ENCODE assay signal across 13 cellular contexts in genomic region chr9:99172129-99173091, GRCh38. TPM values are rescaled to one million over a fixed set of nuclear protein-coding genes. Genes with fewer than 3 reads are reported as not detected.
DNase-seq lines count a peak whose midpoint lies in the region; ATAC-seq and TF ChIP-seq lines count a peak whose summit lies in the region.
"Had no signal": no experiment of that assay in that cellular context is flagged by ENCODE, and none has a peak within 500 bp of the region (broad histone marks: within the 10 kb centered on the region; RNA-seq: fewer than 3 reads in every experiment).

No MANE protein-coding gene starts in this region.

- no peak for TF ChIP-seq CTCF in esophagus muscularis mucosa (IDR thresholded peaks at IDR 0.05)

- 87% methylated on average over 9 of the region's 9 CpGs for WGBS in esophagus muscularis mucosa

- H3K4me1 ChIP-seq in esophagus muscularis mucosa, result no peaks in the 10 kb centered on the region
- H3K4me1 ChIP-seq: heart left ventricle, parathyroid adenoma had no signal

- intact Hi-C loops in esophagus muscularis mucosa (cut with DNase I), result no loop called here

- no peak overlapping the region for H3K4me3 ChIP-seq in esophagus muscularis mucosa
- H3K4me3 ChIP-seq: heart left ventricle had no signal

- H3K27ac ChIP-seq in esophagus muscularis mucosa (replicated peaks in 1 of 4), result no peak overlapping the region
- H3K27ac ChIP-seq: heart left ventricle, parathyroid adenoma had no signal

- no peak for TF ChIP-seq POLR2A in esophagus muscularis mucosa (IDR thresholded peaks at IDR 0.05; ENCODE audit: low read depth)

- ATAC-seq in activated CD4-positive, CD25-positive, alpha-beta regulatory T cell treated with anti-CD3 and anti-CD28 coated beads, Interleukin-2, amount 50 U/mL, for 24 hours, result no peak
- no peak for ATAC-seq in GM18909 (IDR thresholded peaks at IDR 0.05; ENCODE audit: poor library complexity, unreplicated experiment)
- no peak for ATAC-seq in GM19455 (IDR thresholded peaks at IDR 0.05; ENCODE audit: unreplicated experiment)
- ATAC-seq: heart left ventricle had no signal

- H3K27me3 ChIP-seq in esophagus muscularis mucosa, result peaks cover 0 to 18% (median 0%) of the 10 kb centered on the region in 4 donors

- TF ChIP-seq EP300 in esophagus muscularis mucosa (IDR thresholded peaks at IDR 0.05), result no peak

- H3K36me3 ChIP-seq in esophagus muscularis mucosa, result no peaks in the 10 kb centered on the region
- H3K36me3 ChIP-seq: heart left ventricle had no signal

- DNase-seq in COR-L47 (lab: John Stamatoyannopoulos, UW) (peak; percentile 70), HuH-7 (ENCODE audit: low spot score) (peak; percentile 42), NCI-H510A treated with DMSO at 0.1 percent for 48 hours (lab: John Stamatoyannopoulos, UW) (peak; percentile 67), esophagus muscularis mucosa (ENCODE audit: extremely low spot score) (peak; percentile 75)
- DNase-seq in activated naive CD4-positive, alpha-beta T cell treated with anti-CD3 and anti-CD28 coated beads, Interleukin-2, amount 50 U/mL, for 16 hours, result no peak
- DNase-seq: heart left ventricle; KG1; stimulated activated CD4-positive, alpha-beta T cell treated with anti-CD3 and anti-CD28 coated beads, Interleukin-2, amount 100 ng/mL, for 24 hours; stimulated activated naive CD4-positive, alpha-beta T cell had no signal

- H3K9me3 ChIP-seq in esophagus muscularis mucosa, result no peaks in the 10 kb centered on the region
- H3K9me3 ChIP-seq: heart left ventricle had no signal

RNA-seq across cellular contexts. Expression of gene ALG2, which starts 49.3 kb away (rescaled TPM):
- 10 to 100 TPM; 19.5 to 33.4 (median 26.2) TPM for total RNA-seq in esophagus muscularis mucosa

RNA-seq across cellular contexts. Expression of gene SEC61B, which starts 49.7 kb away (rescaled TPM):
- total RNA-seq in esophagus muscularis mucosa, result 10 to 100 TPM; 53.6 to 67.9 (median 62.9) TPM
